18 cellular contexts compared by ENCODE assay signal in genomic region chr10:116112232-116113231, GRCh38.
"Had no signal": no experiment of that assay in that cellular context is flagged by ENCODE, and none has a peak within 500 bp of the region (broad histone marks: within the 10 kb centered on the region; RNA-seq: fewer than 3 reads in every experiment).

No MANE protein-coding gene starts in this region.

- H3K36me3 ChIP-seq: gastrocnemius medialis, heart right ventricle, left lung, transverse colon had no signal

- H3K27ac Mint-ChIP-seq: endodermal cell, natural killer cell, progenitor cell of endocrine pancreas had no signal

- H3K9me3 ChIP-seq: gastrocnemius medialis, heart right ventricle, transverse colon had no signal

- H3K9me3 Mint-ChIP-seq: endodermal cell had no signal

- H3K27me3 Mint-ChIP-seq: progenitor cell of endocrine pancreas had no signal

- ATAC-seq: activated CD4-positive, CD25-positive, alpha-beta regulatory T cell treated with anti-CD3 and anti-CD28 coated beads, Interleukin-2, amount 50 U/mL, for 24 hours; gastrocnemius medialis; heart right ventricle; left lung; natural killer cell; right cardiac atrium had no signal

- H3K4me3 Mint-ChIP-seq: endodermal cell, natural killer cell had no signal

- H3K36me3 Mint-ChIP-seq: natural killer cell had no signal

- DNase-seq: activated CD4-positive, alpha-beta T cell treated with anti-CD3 and anti-CD28 coated beads, Interleukin-2, amount 50 U/mL, for 1 hour; activated CD8-positive, alpha-beta memory T cell treated with anti-CD3 and anti-CD28 coated beads for 24 hours; activated naive CD4-positive, alpha-beta T cell; endodermal cell; gastrocnemius medialis; heart right ventricle; left lung; mammary epithelial cell; natural killer cell; right cardiac atrium; stimulated activated CD4-positive, alpha-beta T cell treated with anti-CD3 and anti-CD28 coated beads, Interleukin-4, amount 100 ng/mL, for 4 hours; stimulated activated CD8-positive, alpha-beta memory T cell treated with anti-CD3 and anti-CD28 coated beads, Interleukin-4, amount 100 ng/mL, for 48 hours; stimulated activated naive CD4-positive, alpha-beta T cell treated with Interleukin-2 at 50 U/mL for 16 hours; substantia nigra; transverse colon had no signal

- H3K4me1 Mint-ChIP-seq: natural killer cell had no signal

- H3K4me3 ChIP-seq: gastrocnemius medialis, heart right ventricle, left lung, skin epidermis, transverse colon had no signal

- H3K27me3 ChIP-seq: gastrocnemius medialis, left lung, transverse colon had no signal
